ENCODE assay signal across 32 cellular contexts in the genomic region with DNA sequence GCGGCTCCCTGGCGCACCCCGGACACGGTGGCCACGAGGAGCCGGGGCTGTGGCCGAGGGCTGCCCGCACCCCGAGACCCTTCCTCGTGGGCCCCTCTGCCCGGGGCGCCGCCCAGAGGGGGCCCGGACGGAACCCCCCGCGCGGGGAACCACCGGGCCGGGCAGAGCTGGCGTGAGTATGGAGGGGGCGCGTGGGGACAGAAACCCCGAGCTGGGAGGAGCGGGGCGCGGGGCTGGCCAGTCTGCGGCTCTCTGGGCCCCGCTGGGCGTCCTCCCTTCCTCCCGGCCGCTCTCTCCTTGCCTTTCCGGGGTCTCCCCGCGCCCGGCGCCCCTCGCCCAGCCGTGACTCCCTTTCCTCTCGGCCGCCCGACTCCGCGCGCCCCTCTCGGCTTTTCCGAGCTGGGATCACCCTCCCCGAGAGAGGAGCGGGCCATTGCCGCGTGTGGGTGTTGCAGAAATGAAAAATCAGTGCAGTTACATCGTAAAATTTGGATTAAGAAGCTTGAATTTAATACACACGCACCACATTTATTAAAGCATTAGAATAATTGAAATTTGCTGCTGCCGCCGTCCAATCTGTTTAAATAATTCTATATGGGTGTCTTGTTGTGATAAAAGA. TPM values are rescaled to one million over a fixed set of nuclear protein-coding genes. Genes with fewer than 3 reads are reported as not detected.
DNase-seq lines count a peak whose midpoint lies in the region; ATAC-seq and TF ChIP-seq lines count a peak whose summit lies in the region.
"Had no signal": no experiment of that assay in that cellular context is flagged by ENCODE, and none has a peak within 500 bp of the region (broad histone marks: within the 10 kb centered on the region; RNA-seq: fewer than 3 reads in every experiment).

No MANE protein-coding gene starts in this region.

- peaks cover 5% of the 10 kb centered on the region for H3K4me1 ChIP-seq in CD4-positive, CD25-positive, alpha-beta regulatory T cell (ENCODE audit: control insufficient read depth, insufficient read depth, low read length, poor library complexity, severe bottlenecking)
- H3K4me1 ChIP-seq: adrenal gland, BE2C, SJSA1 had no signal

- H3K9me3 ChIP-seq in CD4-positive, CD25-positive, alpha-beta regulatory T cell (ENCODE audit: control insufficient read depth in 2 of 2, low read length in 2 of 2) = no peaks in the 10 kb centered on the region
- H3K9me3 ChIP-seq: adrenal gland, BE2C, esophagus squamous epithelium, gastrocnemius medialis, SJSA1, suprapubic skin had no signal

- peaks cover 22% of the 10 kb centered on the region for H3K27me3 ChIP-seq in CD4-positive, CD25-positive, alpha-beta regulatory T cell (ENCODE audit: control insufficient read depth, insufficient read depth, low read length)

- no peak overlapping the region for H3K4me3 Mint-ChIP-seq in activated CD4-positive, alpha-beta T cell treated with anti-CD3 and anti-CD28 coated beads, Interleukin-2, amount 10 ng/mL, durations not matched to agents 7 days and 5 days
- peak overlapping the region in 3 of 4 donors; percentile 4 to 52 (median 23) for H3K4me3 Mint-ChIP-seq in CD4-positive, CD25-positive, alpha-beta regulatory T cell
- peak overlapping the region in 2 of 3 experiments; percentile 30 to 38 for H3K4me3 Mint-ChIP-seq in nephron

- POLR2A ChIA-PET in activated CD4-positive, alpha-beta T cell treated with anti-CD3 and anti-CD28 coated beads, Interleukin-2, amount 10 ng/mL, durations not matched to agents 7 days and 5 days (lab: Charles Lee) = no interaction called here

- no peak overlapping the region for H3K4me3 ChIP-seq in CD4-positive, CD25-positive, alpha-beta regulatory T cell (ENCODE audit: low read depth, low read length)
- H3K4me3 ChIP-seq: adrenal gland, esophagus squamous epithelium, gastrocnemius medialis, lung, Peyer's patch, SJSA1, skin epidermis, suprapubic skin had no signal

- peak overlapping the region; percentile 50 for H3K27ac Mint-ChIP-seq in activated CD4-positive, alpha-beta T cell treated with anti-CD3 and anti-CD28 coated beads, Interleukin-2, amount 10 ng/mL, durations not matched to agents 7 days and 5 days
- H3K27ac Mint-ChIP-seq in CD4-positive, CD25-positive, alpha-beta regulatory T cell = no peak overlapping the region
- peak overlapping the region in 1 of 3 experiments; percentile 44 for H3K27ac Mint-ChIP-seq in nephron
- H3K27ac Mint-ChIP-seq: endodermal cell, H9 had no signal

- no peak for ATAC-seq in CD4-positive, CD25-positive, alpha-beta regulatory T cell (ENCODE audit: low read depth in 2 of 2)
- ATAC-seq in GM19351 (IDR thresholded peaks at IDR 0.05; ENCODE audit: unreplicated experiment) (no peak), HG02885 (IDR thresholded peaks at IDR 0.05; ENCODE audit: poor library complexity, unreplicated experiment) (no peak)
- ATAC-seq: gastrocnemius medialis had no signal

- peaks cover 68% of the 10 kb centered on the region for H3K27me3 Mint-ChIP-seq in activated CD4-positive, alpha-beta T cell treated with anti-CD3 and anti-CD28 coated beads, Interleukin-2, amount 10 ng/mL, durations not matched to agents 7 days and 5 days
- H3K27me3 Mint-ChIP-seq in CD4-positive, CD25-positive, alpha-beta regulatory T cell = peaks cover 85% of the 10 kb centered on the region
- peaks cover 95% of the 10 kb centered on the region for H3K27me3 Mint-ChIP-seq in nephron (ENCODE audit: low read depth)

- H3K4me1 Mint-ChIP-seq in activated CD4-positive, alpha-beta T cell treated with anti-CD3 and anti-CD28 coated beads, Interleukin-2, amount 10 ng/mL, durations not matched to agents 7 days and 5 days = peaks cover 2% of the 10 kb centered on the region
- H3K4me1 Mint-ChIP-seq in CD4-positive, CD25-positive, alpha-beta regulatory T cell = peaks cover 0 to 28% (median 8%) of the 10 kb centered on the region in 4 donors
- H3K4me1 Mint-ChIP-seq in nephron = peaks cover 24% of the 10 kb centered on the region

- TF ChIP-seq CTCF in nephron (IDR thresholded peaks at IDR 0.05; ENCODE audit: unreplicated experiment in 3 of 3) = no peak

- H3K36me3 ChIP-seq in CD4-positive, CD25-positive, alpha-beta regulatory T cell (ENCODE audit: control insufficient read depth, insufficient read depth, low read length) = no peaks in the 10 kb centered on the region
- H3K36me3 ChIP-seq: adrenal gland, BE2C, esophagus squamous epithelium, gastrocnemius medialis, Peyer's patch, SJSA1, suprapubic skin had no signal

- no peak overlapping the region for H3K27ac ChIP-seq in CD4-positive, CD25-positive, alpha-beta regulatory T cell (ENCODE audit: insufficient read depth, low read length, poor library complexity, severe bottlenecking)
- H3K27ac ChIP-seq: adrenal gland, esophagus squamous epithelium, gastrocnemius medialis, Peyer's patch, SJSA1, skin epidermis, suprapubic skin had no signal

- H3K9me3 Mint-ChIP-seq in activated CD4-positive, alpha-beta T cell treated with anti-CD3 and anti-CD28 coated beads, Interleukin-2, amount 10 ng/mL, durations not matched to agents 7 days and 5 days = no peaks in the 10 kb centered on the region
- H3K9me3 Mint-ChIP-seq in CD4-positive, CD25-positive, alpha-beta regulatory T cell = peaks cover 0 to 3% (median 0%) of the 10 kb centered on the region in 7 donors
- no peaks in the 10 kb centered on the region for H3K9me3 Mint-ChIP-seq in nephron
- H3K9me3 Mint-ChIP-seq: endodermal cell had no signal

- H3K36me3 Mint-ChIP-seq in activated CD4-positive, alpha-beta T cell treated with anti-CD3 and anti-CD28 coated beads, Interleukin-2, amount 10 ng/mL, durations not matched to agents 7 days and 5 days (ENCODE audit: low read depth) = peaks cover 2% of the 10 kb centered on the region
- no peaks in the 10 kb centered on the region for H3K36me3 Mint-ChIP-seq in CD4-positive, CD25-positive, alpha-beta regulatory T cell
- no peaks in the 10 kb centered on the region for H3K36me3 Mint-ChIP-seq in nephron (ENCODE audit: low read depth)

- CTCF ChIA-PET in activated CD4-positive, alpha-beta T cell treated with anti-CD3 and anti-CD28 coated beads, Interleukin-2, amount 10 ng/mL, durations not matched to agents 7 days and 5 days (lab: Charles Lee) = interaction anchor here (1.2 to 1.3 kb wide), 2 partner anchors 14 to 15 kb away, joined by 3 to 5 read pairs; no protein-coding TSS in a partner anchor

- no peak for DNase-seq in activated CD4-positive, alpha-beta T cell treated with anti-CD3 and anti-CD28 coated beads, Interleukin-2, amount 10 ng/mL, durations not matched to agents 7 days and 5 days
- no peak for DNase-seq in activated CD4-positive, alpha-beta T cell treated with anti-CD3 and anti-CD28 coated beads, Interleukin-2, amount 50 U/mL, for 1 hour
- DNase-seq in CD4-positive, CD25-positive, alpha-beta regulatory T cell = no peak
- DNase-seq in cerebellar cortex (ENCODE audit: low spot score) = peak; percentile 14
- DNase-seq in DMS79 (lab: John Stamatoyannopoulos, UW) = no peak
- DNase-seq: activated effector memory CD4-positive, alpha-beta T cell treated with anti-CD3 and anti-CD28 coated beads, Interleukin-2, amount 50 U/mL, for 16 hours; adrenal gland; BE2C; cortex of kidney; esophagus squamous epithelium; gastrocnemius medialis; H9; Kasumi-1; MV-4-11; NCI-H1694 treated with DMSO at 0.1 percent for 48 hours; NCI-H2171; NCI-H510A treated with DMSO at 0.1 percent for 48 hours; nucleus accumbens; Peyer's patch; stimulated activated CD4-positive, alpha-beta T cell treated with anti-CD3 and anti-CD28 coated beads, Interleukin-1b, Interleukin-23, amount 100 ng/mL, for 48 hours had no signal

RNA-seq across cellular contexts. Expression of a gene that starts 8.9 kb away (rescaled TPM):
- not detected for total RNA-seq in activated CD4-positive, alpha-beta T cell treated with anti-CD3 and anti-CD28 coated beads, Interleukin-2, amount 10 ng/mL, durations not matched to agents 7 days and 5 days
- total RNA-seq in CD4-positive, CD25-positive, alpha-beta regulatory T cell = not detected
- polyA plus RNA-seq in CD4-positive, CD25-positive, alpha-beta regulatory T cell = not detected
- total RNA-seq: A172; adrenal gland; esophagus squamous epithelium; gastrocnemius medialis; H9; lung; Peyer's patch; SJSA1; suprapubic skin; T-helper 1 cell treated with Interleukin-12 subunit alpha and Interleukin-12 subunit beta and Interleukin-4 antibody, amounts not matched to agents 30 ng/mL and 1 ng/mL, for 36 hours; ureter had no signal
- polyA plus RNA-seq: adrenal gland, keratinocyte, lung had no signal
